9 cellular contexts compared by ENCODE assay signal in genomic region chrX:925094-925493, GRCh38.
"Had no signal": no experiment of that assay in that cellular context is flagged by ENCODE, and none has a peak within 500 bp of the region (broad histone marks: within the 10 kb centered on the region; RNA-seq: fewer than 3 reads in every experiment).

No MANE protein-coding gene starts in this region.

- H3K4me2 ChIP-seq: KMS-11 had no signal

- H3K27ac ChIP-seq: HL-60, KMS-11 had no signal

- ATAC-seq: HepG2 had no signal

- DNase-seq: IMR-90, Karpas-422, Kasumi-1, KBM-7, KG1 had no signal

- FAIRE-seq: HepG2, HTR-8/SVneo had no signal

- H3K9ac ChIP-seq: KMS-11 had no signal
